ENCODE assay signal across 16 cellular contexts in the genomic region with DNA sequence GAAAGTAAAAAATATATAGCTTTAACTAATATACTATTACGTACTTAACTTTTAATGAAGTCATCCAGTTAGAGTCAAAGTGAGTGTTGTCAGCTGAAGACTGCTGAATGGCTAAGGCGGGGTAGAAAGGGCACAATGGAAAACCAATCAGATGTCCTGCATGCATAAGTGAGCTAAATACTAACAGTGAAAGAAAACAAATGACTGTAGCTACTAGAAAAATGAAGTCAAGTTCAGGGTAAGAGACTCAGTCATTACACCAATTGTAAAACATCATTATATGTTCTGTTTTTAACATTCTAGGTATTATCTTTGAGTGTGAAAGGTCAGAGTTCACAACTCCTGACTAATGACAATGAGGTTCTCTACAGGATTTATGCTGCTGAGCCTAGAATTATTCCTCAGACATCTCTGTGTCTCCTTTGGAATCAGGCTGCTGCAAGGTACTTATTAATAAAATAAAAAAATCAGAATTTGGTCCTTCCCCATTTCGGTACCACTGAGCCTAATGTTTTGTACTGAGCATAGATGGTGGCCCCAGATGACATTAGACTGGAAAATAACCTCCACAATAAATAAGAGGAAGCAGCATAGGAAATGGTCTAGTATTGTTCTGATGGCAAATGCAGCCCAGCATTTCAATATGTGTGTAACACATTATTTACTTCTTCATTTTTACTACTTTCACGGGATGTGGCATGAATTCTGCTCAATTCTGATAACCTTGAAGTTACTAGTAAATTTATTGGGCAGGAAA.
A peak's percentile ranks its signal among the peaks of the same experiment; 100 is the strongest.
DNase-seq lines count a peak whose midpoint lies in the region; ATAC-seq lines count a peak whose summit lies in the region.
"Had no signal": no experiment of that assay in that cellular context is flagged by ENCODE, and none has a peak within 500 bp of the region (broad histone marks: within the 10 kb centered on the region; RNA-seq: fewer than 3 reads in every experiment).

No MANE protein-coding gene starts in this region.

- ATAC-seq in HG02610 (IDR thresholded peaks at IDR 0.05; ENCODE audit: unreplicated experiment) = peak; percentile 55
- peak; percentile 58 for ATAC-seq in activated T-helper 17 cell treated with anti-CD3 and anti-CD28 coated beads, Interleukin-2, amount 50 U/mL, for 72 hours (replicated peaks)
- peak; percentile 10 for ATAC-seq in stimulated activated memory B cell treated with anti-CD40 and anti-IgM and Interleukin-4, amounts not matched to agents 10 μg/mL and 1 μg/mL and 100 μg/mL, for 72 hours

- no peak overlapping the region for H3K27ac Mint-ChIP-seq in activated T-helper 17 cell treated with anti-CD3 and anti-CD28 coated beads, Interleukin-2, amount 50 U/mL, for 72 hours
- H3K27ac Mint-ChIP-seq in stimulated activated memory B cell treated with anti-CD40 and anti-IgM and Interleukin-4, amounts not matched to agents 10 μg/mL and 1 μg/mL and 100 μg/mL, for 72 hours = no peak overlapping the region
- H3K27ac Mint-ChIP-seq: HFFc6 had no signal

- no peaks in the 10 kb centered on the region for H3K4me1 Mint-ChIP-seq in activated T-helper 17 cell treated with anti-CD3 and anti-CD28 coated beads, Interleukin-2, amount 50 U/mL, for 72 hours
- H3K4me1 Mint-ChIP-seq in stimulated activated memory B cell treated with anti-CD40 and anti-IgM and Interleukin-4, amounts not matched to agents 10 μg/mL and 1 μg/mL and 100 μg/mL, for 72 hours = no peaks in the 10 kb centered on the region

- H3K27me3 Mint-ChIP-seq in activated T-helper 17 cell treated with anti-CD3 and anti-CD28 coated beads, Interleukin-2, amount 50 U/mL, for 72 hours = peaks cover 8% of the 10 kb centered on the region
- H3K27me3 Mint-ChIP-seq in stimulated activated memory B cell treated with anti-CD40 and anti-IgM and Interleukin-4, amounts not matched to agents 10 μg/mL and 1 μg/mL and 100 μg/mL, for 72 hours = peaks cover 12% of the 10 kb centered on the region

- H3K9me3 Mint-ChIP-seq in activated T-helper 17 cell treated with anti-CD3 and anti-CD28 coated beads, Interleukin-2, amount 50 U/mL, for 72 hours = no peaks in the 10 kb centered on the region
- no peaks in the 10 kb centered on the region for H3K9me3 Mint-ChIP-seq in stimulated activated memory B cell treated with anti-CD40 and anti-IgM and Interleukin-4, amounts not matched to agents 10 μg/mL and 1 μg/mL and 100 μg/mL, for 72 hours
- H3K9me3 Mint-ChIP-seq: HFFc6 had no signal

- H3K36me3 Mint-ChIP-seq in activated T-helper 17 cell treated with anti-CD3 and anti-CD28 coated beads, Interleukin-2, amount 50 U/mL, for 72 hours (ENCODE audit: low read depth) = no peaks in the 10 kb centered on the region
- no peaks in the 10 kb centered on the region for H3K36me3 Mint-ChIP-seq in stimulated activated memory B cell treated with anti-CD40 and anti-IgM and Interleukin-4, amounts not matched to agents 10 μg/mL and 1 μg/mL and 100 μg/mL, for 72 hours

- DNase-seq in GDM1 (lab: John Stamatoyannopoulos, UW) = peak; percentile 42
- DNase-seq in NCI-H446 (lab: John Stamatoyannopoulos, UW) = no peak
- no peak for DNase-seq in retina
- no peak for DNase-seq in medulla oblongata (ENCODE audit: extremely low spot score)
- DNase-seq: C1 segment of cervical spinal cord, HFFc6, NCI-H1048, NCI-H1436, NCI-H2029, NCI-H2171 treated with DMSO at 0.1 percent for 48 hours, NCI-H446 treated with DMSO at 0.1 percent for 48 hours, NCI-H69, Right ventricle myocardium superior had no signal

- H3K4me3 Mint-ChIP-seq in activated T-helper 17 cell treated with anti-CD3 and anti-CD28 coated beads, Interleukin-2, amount 50 U/mL, for 72 hours = no peak overlapping the region
- H3K4me3 Mint-ChIP-seq in stimulated activated memory B cell treated with anti-CD40 and anti-IgM and Interleukin-4, amounts not matched to agents 10 μg/mL and 1 μg/mL and 100 μg/mL, for 72 hours = no peak overlapping the region
- H3K4me3 Mint-ChIP-seq: HFFc6 had no signal
